8 cellular contexts compared by ENCODE assay signal in the genomic region with DNA sequence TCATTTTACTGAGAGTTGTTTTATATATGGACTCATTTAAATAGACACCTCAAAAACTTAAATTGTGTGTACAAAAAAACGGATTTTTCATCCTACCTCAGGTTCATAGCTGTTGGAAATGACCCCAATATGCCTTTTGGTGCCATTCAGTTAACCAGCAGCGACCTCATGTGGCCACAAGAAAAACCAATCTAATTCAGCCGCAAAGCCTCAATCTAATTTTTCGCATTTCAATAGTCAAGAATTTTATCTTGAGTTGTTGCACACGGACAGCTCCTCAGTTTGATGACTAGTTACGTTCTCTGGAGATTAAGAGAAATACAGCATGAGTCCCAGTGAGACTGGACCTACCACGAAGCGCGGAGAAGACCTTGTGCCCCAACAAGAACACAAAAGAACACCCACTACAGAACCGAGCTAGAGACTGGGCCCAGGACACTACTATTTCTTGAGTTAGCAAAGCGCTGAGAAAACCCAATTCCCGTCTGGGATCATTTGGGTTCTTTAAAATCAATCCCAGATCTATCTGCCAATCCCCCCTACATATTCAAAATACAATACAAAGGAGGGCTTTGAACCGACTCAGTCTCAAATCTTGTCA. TPM values are rescaled to one million over a fixed set of nuclear protein-coding genes. Genes with fewer than 3 reads are reported as not detected.
DNase-seq lines count a peak whose midpoint lies in the region; ATAC-seq and TF ChIP-seq lines count a peak whose summit lies in the region.

No MANE protein-coding gene starts in this region.

- CTCF ChIA-PET in activated CD4-positive, alpha-beta memory T cell treated with anti-CD3 and anti-CD28 coated beads for 36 hours (lab: Charles Lee) = interaction anchor here (0.6 to 4.2 kb wide), 48 partner anchors 9 to 681 kb away, joined by 3 to 86 read pairs (median 4); a partner anchor contains a TSS

- DNase-seq in HCEC 1CT = peak; percentile 65
- peak; percentile 56 for DNase-seq in NCI-H748 treated with DMSO at 0.1 percent for 48 hours (lab: John Stamatoyannopoulos, UW)
- DNase-seq in activated CD4-positive, alpha-beta memory T cell treated with anti-CD3 and anti-CD28 coated beads for 36 hours = peak; percentile 62
- peak; percentile 42 for DNase-seq in epidermal melanocyte (ENCODE audit: insufficient read length, low spot score)
- peak; percentile 36 for DNase-seq in naive B cell
- peak in 1 of 2 donors; percentile 18 for DNase-seq in tibial nerve (ENCODE audit: low spot score in 2 of 2)

- H3K36me3 Mint-ChIP-seq in activated CD4-positive, alpha-beta memory T cell treated with anti-CD3 and anti-CD28 coated beads for 36 hours = no peaks in the 10 kb centered on the region
- H3K36me3 Mint-ChIP-seq in naive B cell = no peaks in the 10 kb centered on the region

- no peak for TF ChIP-seq EP300 in tibial nerve (IDR thresholded peaks at IDR 0.05)

- no peak overlapping the region for H3K4me3 Mint-ChIP-seq in activated CD4-positive, alpha-beta memory T cell treated with anti-CD3 and anti-CD28 coated beads for 36 hours
- H3K4me3 Mint-ChIP-seq in naive B cell = peak overlapping the region in 6 of 8 donors; percentile 45 to 79 (median 57)

- H3K36me3 ChIP-seq in tibial nerve = no peaks in the 10 kb centered on the region

- POLR2A ChIA-PET in activated CD4-positive, alpha-beta memory T cell treated with anti-CD3 and anti-CD28 coated beads for 36 hours (lab: Charles Lee) = no interaction called here

- H3K27ac ChIP-seq in C4-2B = no peak overlapping the region
- no peak overlapping the region for H3K27ac ChIP-seq in tibial nerve

- 20 to 25% methylated on average over 13 of the region's 13 CpGs for WGBS in tibial nerve, 2 donors

- no peak overlapping the region for H3K4me3 ChIP-seq in tibial nerve

- TF ChIP-seq CTCF in C4-2B (conservative IDR thresholded peaks at IDR 0.05) (peak; percentile 89), tibial nerve (IDR thresholded peaks at IDR 0.05) (peak; percentile 65 to 93 (median 86))

- no peaks in the 10 kb centered on the region for H3K9me3 Mint-ChIP-seq in activated CD4-positive, alpha-beta memory T cell treated with anti-CD3 and anti-CD28 coated beads for 36 hours
- no peaks in the 10 kb centered on the region for H3K9me3 Mint-ChIP-seq in naive B cell

- ATAC-seq in naive B cell (ENCODE audit: low read depth in 2 of 2) (peak in 1 of 2 donors; percentile 49), GM19397 (IDR thresholded peaks at IDR 0.05; ENCODE audit: unreplicated experiment) (no peak)

- H3K27ac Mint-ChIP-seq in activated CD4-positive, alpha-beta memory T cell treated with anti-CD3 and anti-CD28 coated beads for 36 hours = no peak overlapping the region
- peak overlapping the region in 1 of 6 donors; percentile 51 for H3K27ac Mint-ChIP-seq in naive B cell

- no peaks in the 10 kb centered on the region for H3K27me3 ChIP-seq in tibial nerve

- TF ChIP-seq POLR2A in tibial nerve (IDR thresholded peaks at IDR 0.05) = no peak

- H3K27me3 Mint-ChIP-seq in activated CD4-positive, alpha-beta memory T cell treated with anti-CD3 and anti-CD28 coated beads for 36 hours = peaks cover 17% of the 10 kb centered on the region
- peaks cover 15 to 23% (median 18%) of the 10 kb centered on the region in 3 donors for H3K27me3 Mint-ChIP-seq in naive B cell

- intact Hi-C loops in activated CD4-positive, alpha-beta memory T cell treated with anti-CD3 and anti-CD28 coated beads for 36 hours (cut with micrococcal nuclease) = loop anchor here (1.0 kb wide), 1 partner anchor 154 kb away; no protein-coding TSS in a partner anchor

- peaks cover 15% of the 10 kb centered on the region for H3K4me1 Mint-ChIP-seq in activated CD4-positive, alpha-beta memory T cell treated with anti-CD3 and anti-CD28 coated beads for 36 hours (ENCODE audit: low read depth)
- H3K4me1 Mint-ChIP-seq in naive B cell = peaks cover 12 to 15% (median 15%) of the 10 kb centered on the region in 3 donors

- H3K9me3 ChIP-seq in tibial nerve = no peaks in the 10 kb centered on the region

- peaks cover 0 to 34% (median 12%) of the 10 kb centered on the region in 4 donors for H3K4me1 ChIP-seq in tibial nerve

RNA-seq across cellular contexts. Expression of a gene that starts 1.1 kb away (rescaled TPM):
- not detected for total RNA-seq in activated CD4-positive, alpha-beta memory T cell treated with anti-CD3 and anti-CD28 coated beads for 36 hours
- polyA plus RNA-seq in naive B cell (ENCODE audit: low read depth in 6 of 6) = not detected
- total RNA-seq in tibial nerve = under 1 TPM in 1 of 4 donors, not detected in 3; 0.84 TPM
